Comparison of ENCODE assay signal across 16 cellular contexts in genomic region chr16:89655062-89655643, GRCh38. TPM values are rescaled to one million over a fixed set of nuclear protein-coding genes. Genes with fewer than 3 reads are reported as not detected.
A peak's percentile ranks its signal among the peaks of the same experiment; 100 is the strongest.
DNase-seq lines count a peak whose midpoint lies in the region; ATAC-seq lines count a peak whose summit lies in the region.
"Had no signal": no experiment of that assay in that cellular context is flagged by ENCODE, and none has a peak within 500 bp of the region (broad histone marks: within the 10 kb centered on the region; RNA-seq: fewer than 3 reads in every experiment).

No MANE protein-coding gene starts in this region.

- no peak for ATAC-seq in stimulated activated naive CD8-positive, alpha-beta T cell treated with anti-CD3 and anti-CD28 coated beads, Interleukin-15, amount 100 ng/mL, for 72 hours
- no peak for ATAC-seq in activated T-cell treated with anti-CD3 and anti-CD28 coated beads, Interleukin-2, amount 50 U/mL, for 72 hours (replicated peaks in 1 of 2)
- no peak for ATAC-seq in naive B cell (ENCODE audit: low read depth in 2 of 2)
- no peak for ATAC-seq in activated CD4-positive, CD25-positive, alpha-beta regulatory T cell treated with anti-CD3 and anti-CD28 coated beads, Interleukin-2, amount 50 U/mL, for 24 hours
- ATAC-seq: foreskin keratinocyte, lower lobe of right lung had no signal

- no peaks in the 10 kb centered on the region for H3K27me3 Mint-ChIP-seq in stimulated activated naive CD8-positive, alpha-beta T cell treated with anti-CD3 and anti-CD28 coated beads, Interleukin-15, Interleukin-2, amounts not matched to agents 100 ng/mL and 50 ng/mL, for 24 hours
- no peaks in the 10 kb centered on the region for H3K27me3 Mint-ChIP-seq in stimulated activated naive CD8-positive, alpha-beta T cell treated with anti-CD3 and anti-CD28 coated beads, Interleukin-15, amount 100 ng/mL, for 72 hours
- H3K27me3 Mint-ChIP-seq in activated T-cell treated with anti-CD3 and anti-CD28 coated beads, Interleukin-2, amount 50 U/mL, for 72 hours (ENCODE audit: low read depth) = no peaks in the 10 kb centered on the region
- H3K27me3 Mint-ChIP-seq in naive B cell = no peaks in the 10 kb centered on the region

- no peaks in the 10 kb centered on the region for H3K9me3 Mint-ChIP-seq in stimulated activated naive CD8-positive, alpha-beta T cell treated with anti-CD3 and anti-CD28 coated beads, Interleukin-15, Interleukin-2, amounts not matched to agents 100 ng/mL and 50 ng/mL, for 24 hours
- no peaks in the 10 kb centered on the region for H3K9me3 Mint-ChIP-seq in stimulated activated naive CD8-positive, alpha-beta T cell treated with anti-CD3 and anti-CD28 coated beads, Interleukin-15, amount 100 ng/mL, for 72 hours
- H3K9me3 Mint-ChIP-seq in activated T-cell treated with anti-CD3 and anti-CD28 coated beads, Interleukin-2, amount 50 U/mL, for 72 hours = no peaks in the 10 kb centered on the region
- H3K9me3 Mint-ChIP-seq in naive B cell = no peaks in the 10 kb centered on the region

- H3K4me3 Mint-ChIP-seq in stimulated activated naive CD8-positive, alpha-beta T cell treated with anti-CD3 and anti-CD28 coated beads, Interleukin-15, Interleukin-2, amounts not matched to agents 100 ng/mL and 50 ng/mL, for 24 hours = peak overlapping the region; percentile 90
- H3K4me3 Mint-ChIP-seq in stimulated activated naive CD8-positive, alpha-beta T cell treated with anti-CD3 and anti-CD28 coated beads, Interleukin-15, amount 100 ng/mL, for 72 hours = peak overlapping the region in 1 of 2 donors; percentile 8
- peak overlapping the region in 1 of 2 donors; percentile 96 for H3K4me3 Mint-ChIP-seq in activated T-cell treated with anti-CD3 and anti-CD28 coated beads, Interleukin-2, amount 50 U/mL, for 72 hours
- peak overlapping the region in 5 of 8 donors; percentile 15 to 93 (median 77) for H3K4me3 Mint-ChIP-seq in naive B cell

- no peaks in the 10 kb centered on the region for H3K27me3 ChIP-seq in MG63
- H3K27me3 ChIP-seq: foreskin keratinocyte, Peyer's patch had no signal

- DNase-seq in stimulated activated naive CD8-positive, alpha-beta T cell treated with anti-CD3 and anti-CD28 coated beads, Interleukin-15, amount 100 ng/mL, for 72 hours = no peak
- no peak for DNase-seq in activated T-cell treated with anti-CD3 and anti-CD28 coated beads, Interleukin-2, amount 50 U/mL, for 72 hours
- DNase-seq in naive B cell (no peak), MG63 (no peak), NCI-H1417 (lab: John Stamatoyannopoulos, UW) (no peak)
- DNase-seq: activated CD4-positive, alpha-beta T cell treated with anti-CD3 and anti-CD28 coated beads, Interleukin-2, amount 50 U/mL, for 1 hour; C1 segment of cervical spinal cord; foreskin keratinocyte; lower lobe of right lung; NCI-H748 treated with DMSO at 0.1 percent for 48 hours; stimulated activated CD4-positive, alpha-beta T cell treated with anti-CD3 and anti-CD28 coated beads, Interleukin-4, amount 100 ng/mL, for 1 hour; SW 1271 had no signal

- H3K4me3 ChIP-seq in MG63 = no peak overlapping the region
- H3K4me3 ChIP-seq: lower lobe of right lung, Peyer's patch had no signal

- H3K36me3 ChIP-seq in MG63 = peaks cover 5% of the 10 kb centered on the region

- H3K4me1 Mint-ChIP-seq in stimulated activated naive CD8-positive, alpha-beta T cell treated with anti-CD3 and anti-CD28 coated beads, Interleukin-15, Interleukin-2, amounts not matched to agents 100 ng/mL and 50 ng/mL, for 24 hours (ENCODE audit: low read depth) = peaks cover 40% of the 10 kb centered on the region
- H3K4me1 Mint-ChIP-seq in stimulated activated naive CD8-positive, alpha-beta T cell treated with anti-CD3 and anti-CD28 coated beads, Interleukin-15, amount 100 ng/mL, for 72 hours = peaks cover 39% of the 10 kb centered on the region
- peaks cover 31% of the 10 kb centered on the region for H3K4me1 Mint-ChIP-seq in activated T-cell treated with anti-CD3 and anti-CD28 coated beads, Interleukin-2, amount 50 U/mL, for 72 hours (ENCODE audit: low read depth)
- H3K4me1 Mint-ChIP-seq in naive B cell = peaks cover 18 to 34% (median 28%) of the 10 kb centered on the region in 3 donors

- peaks cover 19% of the 10 kb centered on the region for H3K36me3 Mint-ChIP-seq in stimulated activated naive CD8-positive, alpha-beta T cell treated with anti-CD3 and anti-CD28 coated beads, Interleukin-15, Interleukin-2, amounts not matched to agents 100 ng/mL and 50 ng/mL, for 24 hours (ENCODE audit: low read depth)
- H3K36me3 Mint-ChIP-seq in activated T-cell treated with anti-CD3 and anti-CD28 coated beads, Interleukin-2, amount 50 U/mL, for 72 hours (ENCODE audit: insufficient read depth in 2 of 2) = peaks cover 1 to 6% of the 10 kb centered on the region in 2 donors
- H3K36me3 Mint-ChIP-seq in naive B cell = no peaks in the 10 kb centered on the region

- H3K9me3 ChIP-seq in MG63 = no peaks in the 10 kb centered on the region
- H3K9me3 ChIP-seq: lower lobe of right lung, Peyer's patch had no signal

- peak overlapping the region; percentile 45 for H3K27ac Mint-ChIP-seq in stimulated activated naive CD8-positive, alpha-beta T cell treated with anti-CD3 and anti-CD28 coated beads, Interleukin-15, Interleukin-2, amounts not matched to agents 100 ng/mL and 50 ng/mL, for 24 hours
- H3K27ac Mint-ChIP-seq in stimulated activated naive CD8-positive, alpha-beta T cell treated with anti-CD3 and anti-CD28 coated beads, Interleukin-15, amount 100 ng/mL, for 72 hours = peak overlapping the region in 1 of 2 donors; percentile 59
- H3K27ac Mint-ChIP-seq in activated T-cell treated with anti-CD3 and anti-CD28 coated beads, Interleukin-2, amount 50 U/mL, for 72 hours = peak overlapping the region; percentile 5
- H3K27ac Mint-ChIP-seq in naive B cell = peak overlapping the region in 4 of 6 donors; percentile 34 to 62 (median 44)

RNA-seq across cellular contexts. Expression of gene CHMP1A, which starts 2.4 kb away (rescaled TPM):
- total RNA-seq in activated T-cell treated with anti-CD3 and anti-CD28 coated beads, Interleukin-2, amount 50 U/mL, for 72 hours = 10 to 100 TPM; 65.0 to 68.1 TPM
- polyA plus RNA-seq in naive B cell (ENCODE audit: low read depth in 6 of 6) = 10 to 100 TPM; 63.0 to 91.4 (median 73.5) TPM
- 83.9 and 97.0 TPM in 2 replicates for total RNA-seq in MG63 (2014; rRNA removed; shearing (Covaris generic); ENCODE audit: low replicate concordance)

RNA-seq across cellular contexts. Expression of gene SPATA33, which starts 2.5 kb away (rescaled TPM):
- total RNA-seq in activated T-cell treated with anti-CD3 and anti-CD28 coated beads, Interleukin-2, amount 50 U/mL, for 72 hours = 10 to 100 TPM in 1 of 2 donors, 1 to 10 TPM in 1; 10.0 to 12.1 TPM
- 1 to 10 TPM in 5 of 6 donors, not detected in 1; 1.5 to 3.2 (median 2.5) TPM for polyA plus RNA-seq in naive B cell (ENCODE audit: low read depth in 6 of 6)
- 6.6 and 13.7 TPM in 2 replicates for total RNA-seq in MG63 (2014; rRNA removed; shearing (Covaris generic); ENCODE audit: low replicate concordance)

RNA-seq across cellular contexts. Expression of gene CDK10, which starts 31.3 kb away (rescaled TPM):
- 10 to 100 TPM; 66.6 to 83.2 TPM for total RNA-seq in activated T-cell treated with anti-CD3 and anti-CD28 coated beads, Interleukin-2, amount 50 U/mL, for 72 hours
- polyA plus RNA-seq in naive B cell (ENCODE audit: low read depth in 6 of 6) = 10 to 100 TPM; 16.7 to 27.7 (median 19.6) TPM
- total RNA-seq in MG63 (2014; rRNA removed; shearing (Covaris generic); ENCODE audit: low replicate concordance) = 11.9 and 40.4 TPM in 2 replicates

RNA-seq across cellular contexts. Expression of gene DPEP1, which starts 41.7 kb away (rescaled TPM):
- total RNA-seq in activated T-cell treated with anti-CD3 and anti-CD28 coated beads, Interleukin-2, amount 50 U/mL, for 72 hours = not detected
- not detected for polyA plus RNA-seq in naive B cell (ENCODE audit: low read depth in 6 of 6)
- not detected in 2 replicates for total RNA-seq in MG63 (2014; rRNA removed; shearing (Covaris generic); ENCODE audit: low replicate concordance)
- total RNA-seq: cardiac septum, foreskin keratinocyte had no signal
- polyA plus RNA-seq: foreskin keratinocyte had no signal

RNA-seq across cellular contexts. Expression of gene SPATA2L, which starts 46.4 kb away (rescaled TPM):
- 1 to 10 TPM; 6.1 to 6.5 TPM for total RNA-seq in activated T-cell treated with anti-CD3 and anti-CD28 coated beads, Interleukin-2, amount 50 U/mL, for 72 hours
- 10 to 100 TPM in 1 of 6 donors, 1 to 10 TPM in 5; 5.9 to 18.8 (median 8.6) TPM for polyA plus RNA-seq in naive B cell (ENCODE audit: low read depth in 6 of 6)
- 12.6 and 18.4 TPM in 2 replicates for total RNA-seq in MG63 (2014; rRNA removed; shearing (Covaris generic); ENCODE audit: low replicate concordance)
